ENCODE assay signal across 23 cellular contexts in the genomic region with DNA sequence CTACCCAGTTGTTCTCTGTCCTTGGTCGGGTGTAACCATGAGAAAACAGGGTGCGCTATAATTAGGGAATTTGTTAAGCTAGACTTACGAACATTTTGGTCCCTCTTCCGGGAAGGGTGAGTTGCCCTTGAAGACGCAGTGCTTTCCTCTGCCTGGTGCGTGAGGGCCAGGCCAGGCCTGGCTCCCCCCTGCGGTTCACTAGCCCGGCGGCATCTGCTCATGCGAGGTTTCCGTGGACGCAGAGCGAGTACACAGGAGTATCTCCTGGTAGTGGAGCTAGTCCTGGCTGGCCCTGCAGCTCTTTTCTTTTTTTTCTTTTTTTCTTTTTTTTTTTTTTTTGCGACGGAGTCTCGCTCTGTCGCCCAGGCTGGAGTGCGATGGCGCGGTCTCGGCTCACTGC.
"Had no signal": no experiment of that assay in that cellular context is flagged by ENCODE, and none has a peak within 500 bp of the region (broad histone marks: within the 10 kb centered on the region; RNA-seq: fewer than 3 reads in every experiment).

No MANE protein-coding gene starts in this region.

- H3K4me3 ChIP-seq: left ventricle myocardium inferior, lung, mucosa of descending colon, ovary, right atrium auricular region, skin epidermis, stomach, thoracic aorta, tibial artery, uterus had no signal

- DNase-seq: hypothalamus; immature natural killer cell; left ventricle myocardium inferior; midbrain; mucosa of descending colon; naive thymus-derived CD4-positive, alpha-beta T cell; ovary; stimulated activated CD4-positive, alpha-beta T cell treated with anti-CD3 and anti-CD28 coated beads, Interleukin-12 subunit alpha, Interleukin-12 subunit beta, amount 100 ng/mL, for 4 hours; stimulated activated CD4-positive, alpha-beta T cell treated with anti-CD3 and anti-CD28 coated beads, Interleukin-15, amount 100 ng/mL, for 24 hours; stimulated activated CD4-positive, alpha-beta T cell treated with anti-CD3 and anti-CD28 coated beads, Interleukin-2, amount 100 ng/mL, for 24 hours; stimulated activated CD4-positive, alpha-beta T cell treated with anti-CD3 and anti-CD28 coated beads, Interleukin-4, amount 100 ng/mL, for 1 hour; stimulated activated naive B cell treated with anti-CD40 and anti-IgM and Interleukin-4, amounts not matched to agents 10 μg/mL and 1 μg/mL and 100 μg/mL, for 72 hours; stimulated activated naive CD8-positive, alpha-beta T cell treated with anti-CD3 and anti-CD28 coated beads, Interleukin-15, Interleukin-2, amounts not matched to agents 100 U/mL and 50 U/mL, for 24 hours; stomach; tibial artery; trophoblast cell; uterus had no signal

- H3K27ac ChIP-seq: left ventricle myocardium inferior, ovary, right atrium auricular region, skin epidermis, stomach, thoracic aorta, tibial artery, uterus had no signal

- H3K27me3 ChIP-seq: ovary, right atrium auricular region, stomach, tibial artery, uterus had no signal

- H3K36me3 ChIP-seq: ovary, uterus had no signal

- ATAC-seq: mucosa of descending colon; naive thymus-derived CD4-positive, alpha-beta T cell; natural killer cell treated with Interleukin-12 subunit alpha and Interleukin-12 subunit beta and Interleukin-15 and Interleukin-18, amount 100 ng/mL, for 72 hours; sciatic nerve; stimulated activated naive B cell treated with anti-CD40 and anti-IgM and Interleukin-4, amounts not matched to agents 10 μg/mL and 1 μg/mL and 100 μg/mL, for 72 hours; stimulated activated naive CD8-positive, alpha-beta T cell treated with anti-CD3 and anti-CD28 coated beads, Interleukin-15, Interleukin-2, amounts not matched to agents 100 U/mL and 50 U/mL, for 24 hours had no signal

- H3K9me3 ChIP-seq: left ventricle myocardium inferior, mucosa of descending colon, ovary, right atrium auricular region, stomach, thoracic aorta, uterus had no signal

- H3K4me1 ChIP-seq: stomach, tibial artery, uterus had no signal
